In the genomic region with DNA sequence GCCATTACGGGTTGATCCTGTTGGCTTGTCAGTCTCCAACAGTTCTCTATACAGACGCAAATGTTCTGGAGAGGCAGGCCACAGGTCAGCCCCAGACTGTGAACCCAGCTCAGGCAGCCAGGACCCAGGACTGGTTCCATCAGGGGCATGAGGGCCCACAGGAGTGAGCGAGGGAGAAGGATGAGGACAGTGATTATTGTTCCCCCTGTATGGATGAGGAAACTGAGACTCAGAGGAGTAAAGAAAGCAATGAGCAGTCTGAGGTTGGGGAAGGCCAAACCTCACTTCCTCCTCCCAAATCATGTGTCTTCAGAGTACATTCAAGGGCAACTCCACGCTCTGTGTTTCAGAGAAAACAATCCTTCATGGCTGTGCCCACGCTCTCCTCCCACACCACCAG, we compare ENCODE assay signal across 18 cellular contexts.
DNase-seq lines count a peak whose midpoint lies in the region; ATAC-seq and TF ChIP-seq lines count a peak whose summit lies in the region.
"Had no signal": no experiment of that assay in that cellular context is flagged by ENCODE, and none has a peak within 500 bp of the region (broad histone marks: within the 10 kb centered on the region; RNA-seq: fewer than 3 reads in every experiment).

No MANE protein-coding gene starts in this region.

- no peak overlapping the region for H3K27ac ChIP-seq in HEK293 (ENCODE audit: extremely low read depth, low read depth, low read length)
- H3K27ac ChIP-seq in neutrophil, result peak overlapping the region; percentile 8
- H3K27ac ChIP-seq: breast epithelium, C4-2B, prostate gland had no signal

- H3K4me3 Mint-ChIP-seq in activated CD8-positive, alpha-beta T cell treated with anti-CD3 and anti-CD28 coated beads, Interleukin-2, amount 10 ng/mL, durations not matched to agents 7 days and 5 days, result no peak overlapping the region
- H3K4me3 Mint-ChIP-seq: naive thymus-derived CD8-positive, alpha-beta T cell had no signal

- H3K27me3 ChIP-seq in neutrophil, result peaks cover 9% of the 10 kb centered on the region
- H3K27me3 ChIP-seq: breast epithelium had no signal

- H3K4me3 ChIP-seq in HEK293 (ENCODE audit: low read depth, low read length) (no peak overlapping the region), neutrophil (ENCODE audit: low read depth in 1 of 2, low read length in 1 of 2) (no peak overlapping the region)
- H3K4me3 ChIP-seq: breast epithelium, prostate gland had no signal

- no peaks in the 10 kb centered on the region for H3K36me3 Mint-ChIP-seq in activated CD8-positive, alpha-beta T cell treated with anti-CD3 and anti-CD28 coated beads, Interleukin-2, amount 10 ng/mL, durations not matched to agents 7 days and 5 days (ENCODE audit: low read depth)
- H3K36me3 Mint-ChIP-seq: naive thymus-derived CD8-positive, alpha-beta T cell had no signal

- H3K9me3 ChIP-seq in HEK293 (ENCODE audit: control insufficient read depth, insufficient read depth, low read depth, low read length), result no peaks in the 10 kb centered on the region
- H3K9me3 ChIP-seq in neutrophil, result no peaks in the 10 kb centered on the region
- H3K9me3 ChIP-seq: breast epithelium, prostate gland had no signal

- H3K27me3 Mint-ChIP-seq in activated CD8-positive, alpha-beta T cell treated with anti-CD3 and anti-CD28 coated beads, Interleukin-2, amount 10 ng/mL, durations not matched to agents 7 days and 5 days (ENCODE audit: low read depth), result peaks cover 17% of the 10 kb centered on the region

- CTCF ChIA-PET in HEK293 (lab: Yijun Ruan, JAX), result interaction anchor here (0.8 to 1.2 kb wide), 2 partner anchors 19 to 52 kb away, joined by 3 read pairs; no protein-coding TSS in a partner anchor
- CTCF ChIA-PET in activated CD8-positive, alpha-beta T cell treated with anti-CD3 and anti-CD28 coated beads, Interleukin-2, amount 10 ng/mL, durations not matched to agents 7 days and 5 days (lab: Charles Lee), result interaction anchor here (1.2 kb wide), 1 partner anchor 98 kb away, joined by 4 read pairs; no protein-coding TSS in a partner anchor

- peak; percentile 2 to 4 for ATAC-seq in activated CD4-positive, CD25-positive, alpha-beta regulatory T cell treated with anti-CD3 and anti-CD28 coated beads, Interleukin-2, amount 50 U/mL, for 24 hours
- ATAC-seq in activated CD8-positive, alpha-beta T cell treated with anti-CD3 and anti-CD28 coated beads, Interleukin-2, amount 10 ng/mL, durations not matched to agents 7 days and 5 days, result peak; percentile 22

- DNase-seq in activated CD4-positive, CD25-positive, alpha-beta regulatory T cell treated with anti-CD3 and anti-CD28 coated beads, Interleukin-2, amount 50 U/mL, for 72 hours, result no peak
- DNase-seq in activated CD8-positive, alpha-beta T cell treated with anti-CD3 and anti-CD28 coated beads, Interleukin-2, amount 10 ng/mL, durations not matched to agents 7 days and 5 days, result no peak
- no peak for DNase-seq in activated effector memory CD4-positive, alpha-beta T cell treated with anti-CD3 and anti-CD28 coated beads, Interleukin-2, amount 50 U/mL, for 16 hours
- DNase-seq in occipital lobe (lab: John Stamatoyannopoulos, UW), result no peak
- DNase-seq in SKM-1 treated with dmso at 0.1 percent for 144 hours (lab: John Stamatoyannopoulos, UW; ENCODE audit: unreplicated experiment), result no peak
- DNase-seq: erythroblast; GF-D8; Karpas-422; naive thymus-derived CD8-positive, alpha-beta T cell; NCI-H1436; NCI-H774; SW 1271 had no signal

- TF ChIP-seq CTCF in HEK293 (tag by site-specific recombination; IDR thresholded peaks at IDR 0.05) (no peak), neutrophil (IDR thresholded peaks at IDR 0.05) (no peak)

- POLR2A ChIA-PET in HEK293 (lab: Yijun Ruan, JAX), result no interaction called here
- POLR2A ChIA-PET in activated CD8-positive, alpha-beta T cell treated with anti-CD3 and anti-CD28 coated beads, Interleukin-2, amount 10 ng/mL, durations not matched to agents 7 days and 5 days (lab: Charles Lee), result no interaction called here

- H3K27ac Mint-ChIP-seq in activated CD8-positive, alpha-beta T cell treated with anti-CD3 and anti-CD28 coated beads, Interleukin-2, amount 10 ng/mL, durations not matched to agents 7 days and 5 days, result peak overlapping the region; percentile 9

- peaks cover 53% of the 10 kb centered on the region for H3K4me1 Mint-ChIP-seq in activated CD8-positive, alpha-beta T cell treated with anti-CD3 and anti-CD28 coated beads, Interleukin-2, amount 10 ng/mL, durations not matched to agents 7 days and 5 days (ENCODE audit: low read depth)

- no peaks in the 10 kb centered on the region for H3K36me3 ChIP-seq in HEK293 (ENCODE audit: control insufficient read depth in 2 of 2, insufficient read depth in 1 of 2, low read length in 2 of 2)
- H3K36me3 ChIP-seq in neutrophil, result no peaks in the 10 kb centered on the region
- H3K36me3 ChIP-seq: breast epithelium, prostate gland had no signal

- no peaks in the 10 kb centered on the region for H3K9me3 Mint-ChIP-seq in activated CD8-positive, alpha-beta T cell treated with anti-CD3 and anti-CD28 coated beads, Interleukin-2, amount 10 ng/mL, durations not matched to agents 7 days and 5 days (ENCODE audit: insufficient read depth)
- H3K9me3 Mint-ChIP-seq: naive thymus-derived CD8-positive, alpha-beta T cell had no signal

- H3K4me1 ChIP-seq in HEK293 (ENCODE audit: control insufficient read depth, insufficient read depth, low read length) (0 out of 2 replicates have a peak, but pooled peaks cover 3% of the 10 kb centered on the region), neutrophil (ENCODE audit: control insufficient read depth in 1 of 2, insufficient read depth in 1 of 2, low read depth in 1 of 2, low read length in 1 of 2) (peaks cover 11 to 17% of the 10 kb centered on the region in 2 experiments)
- H3K4me1 ChIP-seq: breast epithelium had no signal

TF ChIP-seq in HEK293, 187 proteins besides CTCF, POLR2A, EP300 and RAD21:
- no peak for TF ChIP-seq ZNF19 (tag by site-specific recombination; IDR thresholded peaks at IDR 0.05; ENCODE audit: low read depth)
- no peak for TF ChIP-seq WT1 (tag by site-specific recombination; IDR thresholded peaks at IDR 0.05)
- no peak for TF ChIP-seq ZBTB7A (tag by site-specific recombination; IDR thresholded peaks at IDR 0.05; ENCODE audit: low read depth)
- no peak for TF ChIP-seq ZNF549 (tag by site-specific recombination; IDR thresholded peaks at IDR 0.05)
- TF ChIP-seq ZNF335 (tag by site-specific recombination; conservative IDR thresholded peaks at IDR 0.05), result peak; percentile 32; the same call in 1 of the 2 replicates
- TF ChIP-seq, protein P1, sequence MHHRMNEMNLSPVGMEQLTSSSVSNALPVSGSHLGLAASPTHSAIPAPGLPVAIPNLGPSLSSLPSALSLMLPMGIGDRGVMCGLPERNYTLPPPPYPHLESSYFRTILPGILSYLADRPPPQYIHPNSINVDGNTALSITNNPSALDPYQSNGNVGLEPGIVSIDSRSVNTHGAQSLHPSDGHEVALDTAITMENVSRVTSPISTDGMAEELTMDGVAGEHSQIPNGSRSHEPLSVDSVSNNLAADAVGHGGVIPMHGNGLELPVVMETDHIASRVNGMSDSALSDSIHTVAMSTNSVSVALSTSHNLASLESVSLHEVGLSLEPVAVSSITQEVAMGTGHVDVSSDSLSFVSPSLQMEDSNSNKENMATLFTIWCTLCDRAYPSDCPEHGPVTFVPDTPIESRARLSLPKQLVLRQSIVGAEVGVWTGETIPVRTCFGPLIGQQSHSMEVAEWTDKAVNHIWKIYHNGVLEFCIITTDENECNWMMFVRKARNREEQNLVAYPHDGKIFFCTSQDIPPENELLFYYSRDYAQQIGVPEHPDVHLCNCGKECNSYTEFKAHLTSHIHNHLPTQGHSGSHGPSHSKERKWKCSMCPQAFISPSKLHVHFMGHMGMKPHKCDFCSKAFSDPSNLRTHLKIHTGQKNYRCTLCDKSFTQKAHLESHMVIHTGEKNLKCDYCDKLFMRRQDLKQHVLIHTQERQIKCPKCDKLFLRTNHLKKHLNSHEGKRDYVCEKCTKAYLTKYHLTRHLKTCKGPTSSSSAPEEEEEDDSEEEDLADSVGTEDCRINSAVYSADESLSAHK (tag by site-specific recombination; IDR thresholded peaks at IDR 0.05), result no peak
- no peak for TF ChIP-seq ZNF621 (tag by site-specific recombination; IDR thresholded peaks at IDR 0.05)
